ENCODE assay signal across 1 cellular context in the genomic region with DNA sequence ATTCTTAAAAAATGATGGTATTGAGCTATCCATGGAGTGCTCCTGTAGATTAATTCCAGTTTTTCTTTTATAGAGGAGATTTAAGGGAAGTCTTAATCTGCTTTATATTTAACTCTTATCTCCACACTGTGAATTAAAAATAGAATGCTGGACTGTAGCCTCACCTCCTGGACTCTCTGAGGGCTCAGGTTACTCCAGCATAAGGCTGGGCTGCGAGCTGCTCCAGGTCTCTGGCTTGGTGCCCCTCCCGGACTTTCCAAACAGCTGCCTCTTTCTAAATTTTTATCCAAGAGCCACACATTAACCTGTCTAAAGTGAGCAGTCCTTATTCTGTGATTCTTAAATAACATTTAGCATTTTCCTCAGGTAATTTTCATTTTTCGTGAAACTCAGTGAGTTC.
TF ChIP-seq lines count a peak whose summit lies in the region.

No MANE protein-coding gene starts in this region.

TF ChIP-seq in K562, 482 proteins besides CTCF, POLR2A, EP300 and RAD21 (continued from another document):
- TF ChIP-seq NCOA2 (IDR thresholded peaks at IDR 0.05; ENCODE audit: partially characterized antibody in 2 of 2) (no peak), NRF1 (conservative IDR thresholded peaks at IDR 0.05 in 1 of 2, IDR thresholded peaks at IDR 0.05 in 1 of 2) (no peak), MCM5 (IDR thresholded peaks at IDR 0.05; ENCODE audit: low read depth) (no peak), NUFIP1 (IDR thresholded peaks at IDR 0.05; ENCODE audit: partially characterized antibody) (no peak), NR3C1 (CRISPR knock-in tag; IDR thresholded peaks at IDR 0.05) (no peak), POLR2B (IDR thresholded peaks at IDR 0.05; ENCODE audit: low read depth, partially characterized antibody) (no peak)
- TF ChIP-seq, protein P1, sequence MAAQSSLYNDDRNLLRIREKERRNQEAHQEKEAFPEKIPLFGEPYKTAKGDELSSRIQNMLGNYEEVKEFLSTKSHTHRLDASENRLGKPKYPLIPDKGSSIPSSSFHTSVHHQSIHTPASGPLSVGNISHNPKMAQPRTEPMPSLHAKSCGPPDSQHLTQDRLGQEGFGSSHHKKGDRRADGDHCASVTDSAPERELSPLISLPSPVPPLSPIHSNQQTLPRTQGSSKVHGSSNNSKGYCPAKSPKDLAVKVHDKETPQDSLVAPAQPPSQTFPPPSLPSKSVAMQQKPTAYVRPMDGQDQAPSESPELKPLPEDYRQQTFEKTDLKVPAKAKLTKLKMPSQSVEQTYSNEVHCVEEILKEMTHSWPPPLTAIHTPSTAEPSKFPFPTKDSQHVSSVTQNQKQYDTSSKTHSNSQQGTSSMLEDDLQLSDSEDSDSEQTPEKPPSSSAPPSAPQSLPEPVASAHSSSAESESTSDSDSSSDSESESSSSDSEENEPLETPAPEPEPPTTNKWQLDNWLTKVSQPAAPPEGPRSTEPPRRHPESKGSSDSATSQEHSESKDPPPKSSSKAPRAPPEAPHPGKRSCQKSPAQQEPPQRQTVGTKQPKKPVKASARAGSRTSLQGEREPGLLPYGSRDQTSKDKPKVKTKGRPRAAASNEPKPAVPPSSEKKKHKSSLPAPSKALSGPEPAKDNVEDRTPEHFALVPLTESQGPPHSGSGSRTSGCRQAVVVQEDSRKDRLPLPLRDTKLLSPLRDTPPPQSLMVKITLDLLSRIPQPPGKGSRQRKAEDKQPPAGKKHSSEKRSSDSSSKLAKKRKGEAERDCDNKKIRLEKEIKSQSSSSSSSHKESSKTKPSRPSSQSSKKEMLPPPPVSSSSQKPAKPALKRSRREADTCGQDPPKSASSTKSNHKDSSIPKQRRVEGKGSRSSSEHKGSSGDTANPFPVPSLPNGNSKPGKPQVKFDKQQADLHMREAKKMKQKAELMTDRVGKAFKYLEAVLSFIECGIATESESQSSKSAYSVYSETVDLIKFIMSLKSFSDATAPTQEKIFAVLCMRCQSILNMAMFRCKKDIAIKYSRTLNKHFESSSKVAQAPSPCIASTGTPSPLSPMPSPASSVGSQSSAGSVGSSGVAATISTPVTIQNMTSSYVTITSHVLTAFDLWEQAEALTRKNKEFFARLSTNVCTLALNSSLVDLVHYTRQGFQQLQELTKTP (IDR thresholded peaks at IDR 0.05; ENCODE audit: low read depth in 1 of 2, partially characterized antibody in 2 of 2), result no peak
